15 cellular contexts compared by ENCODE assay signal in genomic region chr12:106771425-106771824, GRCh38.
"Had no signal": no experiment of that assay in that cellular context is flagged by ENCODE, and none has a peak within 500 bp of the region (broad histone marks: within the 10 kb centered on the region; RNA-seq: fewer than 3 reads in every experiment).

No MANE protein-coding gene starts in this region.

- H3K9me3 Mint-ChIP-seq: activated naive CD8-positive, alpha-beta T cell treated with anti-CD3 and anti-CD28 coated beads, Interleukin-2, amount 10 ng/mL, durations not matched to agents 7 days and 5 days; activated T-helper 1 cell treated with anti-CD3 and anti-CD28 coated beads, Interleukin-12 subunit alpha, Interleukin-12 subunit beta, Interleukin-2, Interleukin-4 antibody, amounts not matched to agents 30 ng/mL and 10 ng/mL and 1 ng/mL, durations not matched to agents 14 hours and 24 hours and 36 hours; stimulated activated naive B cell treated with anti-CD40 and anti-IgM and Interleukin-4, amounts not matched to agents 10 μg/mL and 1 μg/mL and 100 μg/mL, for 72 hours; T-helper 2 cell treated with Interferon-gamma antibody and Interleukin-4, amounts not matched to agents 5 μg/mL and 100 μg/mL, for 36 hours had no signal

- H3K4me3 Mint-ChIP-seq: activated naive CD8-positive, alpha-beta T cell treated with anti-CD3 and anti-CD28 coated beads, Interleukin-2, amount 10 ng/mL, durations not matched to agents 7 days and 5 days; activated T-helper 1 cell treated with anti-CD3 and anti-CD28 coated beads, Interleukin-12 subunit alpha, Interleukin-12 subunit beta, Interleukin-2, Interleukin-4 antibody, amounts not matched to agents 30 ng/mL and 10 ng/mL and 1 ng/mL, durations not matched to agents 14 hours and 24 hours and 36 hours; stimulated activated naive B cell treated with anti-CD40 and anti-IgM and Interleukin-4, amounts not matched to agents 10 μg/mL and 1 μg/mL and 100 μg/mL, for 72 hours; T-helper 2 cell treated with Interferon-gamma antibody and Interleukin-4, amounts not matched to agents 5 μg/mL and 100 μg/mL, for 36 hours had no signal

- H3K9me3 ChIP-seq: breast epithelium, gastrocnemius medialis, heart left ventricle, tibial nerve, uterus had no signal

- H3K27me3 Mint-ChIP-seq: activated naive CD8-positive, alpha-beta T cell treated with anti-CD3 and anti-CD28 coated beads, Interleukin-2, amount 10 ng/mL, durations not matched to agents 7 days and 5 days had no signal

- H3K27me3 ChIP-seq: breast epithelium, gastrocnemius medialis, tibial nerve, uterus had no signal

- ATAC-seq: gastrocnemius medialis; heart left ventricle; stimulated activated naive B cell treated with anti-CD40 and anti-IgM and Interleukin-4, amounts not matched to agents 10 μg/mL and 1 μg/mL and 100 μg/mL, for 72 hours had no signal

- H3K36me3 ChIP-seq: breast epithelium, gastrocnemius medialis, heart left ventricle, tibial nerve, uterus had no signal

- H3K4me1 ChIP-seq: uterus had no signal

- H3K27ac Mint-ChIP-seq: activated naive CD8-positive, alpha-beta T cell treated with anti-CD3 and anti-CD28 coated beads, Interleukin-2, amount 10 ng/mL, durations not matched to agents 7 days and 5 days; activated T-helper 1 cell treated with anti-CD3 and anti-CD28 coated beads, Interleukin-12 subunit alpha, Interleukin-12 subunit beta, Interleukin-2, Interleukin-4 antibody, amounts not matched to agents 30 ng/mL and 10 ng/mL and 1 ng/mL, durations not matched to agents 14 hours and 24 hours and 36 hours; stimulated activated naive B cell treated with anti-CD40 and anti-IgM and Interleukin-4, amounts not matched to agents 10 μg/mL and 1 μg/mL and 100 μg/mL, for 72 hours; T-helper 2 cell treated with Interferon-gamma antibody and Interleukin-4, amounts not matched to agents 5 μg/mL and 100 μg/mL, for 36 hours had no signal

- DNase-seq: activated naive CD8-positive, alpha-beta T cell treated with anti-CD3 and anti-CD28 coated beads, Interleukin-2, amount 10 ng/mL, durations not matched to agents 7 days and 5 days; anterior cingulate cortex; dorsolateral prefrontal cortex; erythroblast; gastrocnemius medialis; heart left ventricle; islet precursor cell; stimulated activated CD4-positive, alpha-beta T cell treated with anti-CD3 and anti-CD28 coated beads, Interleukin-15, amount 100 ng/mL, for 24 hours; stimulated activated CD4-positive, alpha-beta T cell treated with anti-CD3 and anti-CD28 coated beads, Interleukin-4, amount 100 ng/mL, for 1 hour; stimulated activated naive B cell treated with anti-CD40 and anti-IgM and Interleukin-4, amounts not matched to agents 10 μg/mL and 1 μg/mL and 100 μg/mL, for 72 hours; uterus had no signal

- H3K4me3 ChIP-seq: breast epithelium, dorsolateral prefrontal cortex, gastrocnemius medialis, heart left ventricle, tibial nerve, uterus had no signal

- H3K27ac ChIP-seq: breast epithelium, dorsolateral prefrontal cortex, gastrocnemius medialis, tibial nerve, uterus had no signal
